In genomic region chr3:22887664-22888291, GRCh38 we compare ENCODE assay signal across 8 cellular contexts.
DNase-seq lines count a peak whose midpoint lies in the region; ATAC-seq and TF ChIP-seq lines count a peak whose summit lies in the region.

No MANE protein-coding gene starts in this region.

- peak; percentile 3 for DNase-seq in AG09309 (ENCODE audit: low read depth)
- DNase-seq in GM13977 (ENCODE audit: low spot score), result no peak
- peak; percentile 62 for DNase-seq in NCI-H2029 treated with DMSO at 0.1 percent for 48 hours (lab: John Stamatoyannopoulos, UW)
- DNase-seq in dermis microvascular lymphatic vessel endothelial cell (ENCODE audit: low read depth in 2 of 2), result peak; percentile 24 to 30
- DNase-seq in non-pigmented ciliary epithelial cell (ENCODE audit: low read depth), result peak; percentile 13
- DNase-seq in ureter (ENCODE audit: low spot score), result no peak
- DNase-seq in upper lobe of left lung, result no peak

- H3K27ac ChIP-seq in upper lobe of left lung, result no peak overlapping the region

- H3K36me3 ChIP-seq in upper lobe of left lung, result no peaks in the 10 kb centered on the region

- no peaks in the 10 kb centered on the region for H3K4me1 ChIP-seq in upper lobe of left lung

- TF ChIP-seq CTCF in AG09309 (IDR thresholded peaks at IDR 0.05; ENCODE audit: control insufficient read depth, insufficient read depth, low read depth, low read length, missing control alignments) (peak; percentile 54), GM13977 (IDR thresholded peaks at IDR 0.05; ENCODE audit: extremely low read depth, insufficient read depth, missing control alignments) (peak; percentile 63), upper lobe of left lung (IDR thresholded peaks at IDR 0.05) (peak in 3 of 6 experiments; percentile 31 to 50 (median 46))

- H3K27me3 ChIP-seq in upper lobe of left lung, result no peaks in the 10 kb centered on the region

- TF ChIP-seq POLR2A in upper lobe of left lung (IDR thresholded peaks at IDR 0.05), result no peak

- WGBS in upper lobe of left lung, 2 donors, result 43 to 52% methylated on average over 2 of the region's 2 CpGs

- H3K4me3 ChIP-seq in AG09309 (ENCODE audit: control insufficient read depth, low read depth, low read length), result no peak overlapping the region
- no peak overlapping the region for H3K4me3 ChIP-seq in upper lobe of left lung

- in situ Hi-C loops in GM13977 (cut with MboI; ENCODE audit: low pct_unique_long_range_greater_than_20kb, low sequenced_read_pairs, unreplicated experiment), result no loop called here

- ATAC-seq in HG02623 (IDR thresholded peaks at IDR 0.05; ENCODE audit: unreplicated experiment), result no peak
- ATAC-seq in upper lobe of left lung (ENCODE audit: low FRiP score in 2 of 2), result no peak

- H3K9me3 ChIP-seq in upper lobe of left lung, result no peaks in the 10 kb centered on the region

- TF ChIP-seq EP300 in upper lobe of left lung (IDR thresholded peaks at IDR 0.05), result no peak

Comparison
In these comparisons a context has a peak if more than half of its experiments do, and no peak if none do; other contexts are left out.
1. DNase-seq: peak in AG09309 (single experiment), NCI-H2029 treated with DMSO at 0.1 percent for 48 hours (single experiment), dermis microvascular lymphatic vessel endothelial cell (2 of 2) and non-pigmented ciliary epithelial cell (single experiment); none in GM13977 (single experiment), ureter (single experiment) and upper lobe of left lung (0 of 2).